1 cellular context compared by ENCODE assay signal in genomic region chr2:25340340-25340886, GRCh38.
TF ChIP-seq lines count a peak whose summit lies in the region.

No MANE protein-coding gene starts in this region.

TF ChIP-seq in HepG2, 621 proteins besides CTCF, POLR2A, EP300 and RAD21 (continued from another document and continues in another):
- TF ChIP-seq ZBTB10 (CRISPR knock-in tag; IDR thresholded peaks at IDR 0.05; ENCODE audit: borderline replicate concordance) (no peak), PPARG (CRISPR knock-in tag; conservative IDR thresholded peaks at IDR 0.05) (no peak), POLR2AphosphoS5 (IDR thresholded peaks at IDR 0.05; ENCODE audit: low read depth, low read length) (no peak), ZNF672 (CRISPR knock-in tag; IDR thresholded peaks at IDR 0.05) (no peak), GFI1 (CRISPR knock-in tag; IDR thresholded peaks at IDR 0.05; ENCODE audit: borderline replicate concordance) (no peak), FOXJ3 (CRISPR knock-in tag; IDR thresholded peaks at IDR 0.05; ENCODE audit: borderline replicate concordance) (no peak), SMARCE1 (IDR thresholded peaks at IDR 0.05; ENCODE audit: borderline replicate concordance) (no peak), ZNF317 (CRISPR knock-in tag; IDR thresholded peaks at IDR 0.05) (no peak; the same call in 1 of the 2 replicates), DRAP1 (CRISPR knock-in tag; IDR thresholded peaks at IDR 0.05) (no peak), TOE1 (CRISPR knock-in tag; IDR thresholded peaks at IDR 0.05) (no peak), ZEB1 (IDR thresholded peaks at IDR 0.05; ENCODE audit: insufficient replicate concordance, low read depth) (no peak), RBFOX2 (IDR thresholded peaks at IDR 0.05; ENCODE audit: low read depth, low read length) (peak; percentile 70; the same call in 1 of the 2 replicates), ZMAT5 (CRISPR knock-in tag; IDR thresholded peaks at IDR 0.05; ENCODE audit: borderline replicate concordance, low read depth) (no peak), CEBPZ (IDR thresholded peaks at IDR 0.05; ENCODE audit: low read length) (no peak), THRA (CRISPR knock-in tag; IDR thresholded peaks at IDR 0.05; ENCODE audit: borderline replicate concordance) (0 out of 2 replicates have a peak, but pooled peaks have one; percentile 38), ZNF281 (CRISPR knock-in tag; IDR thresholded peaks at IDR 0.05; ENCODE audit: borderline replicate concordance) (0 out of 2 replicates have a peak, but pooled peaks have one; percentile 40), ZNF383 (CRISPR knock-in tag; IDR thresholded peaks at IDR 0.05; ENCODE audit: borderline replicate concordance) (no peak), KMT2A (CRISPR knock-in tag; IDR thresholded peaks at IDR 0.05) (no peak), STAG1 (CRISPR knock-in tag; IDR thresholded peaks at IDR 0.05) (no peak), SP5 (CRISPR knock-in tag; IDR thresholded peaks at IDR 0.05; ENCODE audit: borderline replicate concordance, low read depth) (0 out of 2 replicates have a peak, but pooled peaks have one; percentile 20), ZNF607 (CRISPR knock-in tag; IDR thresholded peaks at IDR 0.05; ENCODE audit: borderline replicate concordance) (no peak), TAF15 (IDR thresholded peaks at IDR 0.05; ENCODE audit: low read depth, low read length, poor library complexity, severe bottlenecking) (no peak), ZNF207 (IDR thresholded peaks at IDR 0.05; ENCODE audit: borderline replicate concordance) (no peak), ATF1 (CRISPR knock-in tag; IDR thresholded peaks at IDR 0.05) (no peak), ETV5 (CRISPR knock-in tag; IDR thresholded peaks at IDR 0.05; ENCODE audit: borderline replicate concordance) (0 out of 2 replicates have a peak, but pooled peaks have one; percentile 8), ZNF232 (CRISPR knock-in tag; IDR thresholded peaks at IDR 0.05; ENCODE audit: borderline replicate concordance) (peak; percentile 54; the same call in 1 of the 2 replicates), ZNF333 (CRISPR knock-in tag; IDR thresholded peaks at IDR 0.05; ENCODE audit: borderline replicate concordance) (0 out of 2 replicates have a peak, but pooled peaks have one; percentile 18), TFE3 (CRISPR knock-in tag; IDR thresholded peaks at IDR 0.05) (no peak), ZNF792 (CRISPR knock-in tag; IDR thresholded peaks at IDR 0.05) (no peak), ZNF790 (CRISPR knock-in tag; IDR thresholded peaks at IDR 0.05; ENCODE audit: borderline replicate concordance) (no peak), BRF2 (CRISPR knock-in tag; IDR thresholded peaks at IDR 0.05) (no peak), ZNF687 (CRISPR knock-in tag; IDR thresholded peaks at IDR 0.05) (peak; percentile 40; the same call in 1 of the 2 replicates), ZFY (CRISPR knock-in tag; IDR thresholded peaks at IDR 0.05) (no peak)
